Comparison of ENCODE assay signal across 12 cellular contexts in the genomic region with DNA sequence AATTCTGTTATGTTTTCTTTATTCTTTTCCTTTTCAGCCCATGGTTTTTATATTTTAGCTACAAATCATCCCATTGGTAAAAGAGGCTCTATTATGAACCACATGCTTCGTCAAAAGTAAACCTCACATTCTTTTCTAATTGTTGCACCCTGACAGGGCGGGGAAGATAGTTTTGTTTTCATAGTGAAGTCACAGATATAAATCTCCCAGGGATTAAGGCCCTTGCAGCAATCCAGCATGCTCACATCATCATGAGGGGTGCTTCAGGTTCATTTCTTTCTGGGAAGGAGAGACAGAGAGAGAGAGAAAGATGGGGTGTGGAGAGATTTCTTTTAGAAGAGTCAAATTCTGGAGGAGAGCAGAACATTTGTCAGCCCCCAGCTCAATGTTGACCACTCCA.
DNase-seq lines count a peak whose midpoint lies in the region; FAIRE-seq and TF ChIP-seq lines count a peak whose summit lies in the region.
"Had no signal": no experiment of that assay in that cellular context is flagged by ENCODE, and none has a peak within 500 bp of the region (broad histone marks: within the 10 kb centered on the region; RNA-seq: fewer than 3 reads in every experiment).

No MANE protein-coding gene starts in this region.

- no peaks in the 10 kb centered on the region for H3F3A ChIP-seq in Loucy (ENCODE audit: low read depth)

- TF ChIP-seq CTCF in Loucy (conservative IDR thresholded peaks at IDR 0.05; ENCODE audit: low read length) (no peak), osteocyte (IDR thresholded peaks at IDR 0.05) (no peak)

- no peaks in the 10 kb centered on the region for H3K4me1 ChIP-seq in Loucy (ENCODE audit: insufficient read depth, low read length, poor library complexity, severe bottlenecking)

- H3K9ac ChIP-seq in Loucy (ENCODE audit: low read depth, low read length, poor library complexity, severe bottlenecking): no peak overlapping the region

- H3K79me2 ChIP-seq in Loucy (ENCODE audit: insufficient read depth, low read length): no peaks in the 10 kb centered on the region

- FAIRE-seq in GM12892 (lab: Jason Lieb, UNC): no peak

- 0 out of 2 replicates have a peak overlapping the region, but pooled peaks have one; percentile 15 for H2AFZ ChIP-seq in Loucy (ENCODE audit: low read length)

- no peaks in the 10 kb centered on the region for H3K27me3 ChIP-seq in Loucy (ENCODE audit: insufficient read depth, low read length, poor library complexity, severe bottlenecking)

- H3K27ac ChIP-seq in epithelial cell of prostate: peak overlapping the region; percentile 31

- H3K4me3 ChIP-seq in Loucy (ENCODE audit: low read length, poor library complexity, severe bottlenecking): no peak overlapping the region

- H3K36me3 ChIP-seq in Loucy (ENCODE audit: insufficient read depth, low read length): no peaks in the 10 kb centered on the region

- H3K4me3 Mint-ChIP-seq in osteocyte (ENCODE audit: unreplicated experiment): no peak overlapping the region
- H3K4me3 Mint-ChIP-seq: CD4-positive, alpha-beta T cell had no signal

- H3K27me3 Mint-ChIP-seq in osteocyte (ENCODE audit: unreplicated experiment): no peaks in the 10 kb centered on the region
- H3K27me3 Mint-ChIP-seq: CD4-positive, alpha-beta T cell had no signal

- TF ChIP-seq POLR2A in GM12892 (IDR thresholded peaks at IDR 0.05; ENCODE audit: low read depth, low read length): no peak

- peak overlapping the region; percentile 43 for H3K27ac Mint-ChIP-seq in osteocyte (ENCODE audit: unreplicated experiment)
- H3K27ac Mint-ChIP-seq: CD4-positive, alpha-beta T cell had no signal

- peaks cover 5% of the 10 kb centered on the region for H3K9me3 Mint-ChIP-seq in osteocyte (ENCODE audit: unreplicated experiment)
- H3K9me3 Mint-ChIP-seq: CD4-positive, alpha-beta T cell had no signal

- no peaks in the 10 kb centered on the region for H3K36me3 Mint-ChIP-seq in osteocyte (ENCODE audit: unreplicated experiment)

- peaks cover 71% of the 10 kb centered on the region for H3K4me1 Mint-ChIP-seq in osteocyte (ENCODE audit: unreplicated experiment)

- in situ Hi-C loops in Caki2 (cut with HindIII; ENCODE audit: low pct_unique_long_range_greater_than_20kb, low sequenced_read_pairs): no loop called here

- H3K9me2 ChIP-seq in Loucy (replicated peaks; ENCODE audit: low read depth, low read length): no peaks in the 10 kb centered on the region

- no peak overlapping the region for H3K4me2 ChIP-seq in Loucy (ENCODE audit: low read depth, low read length, poor library complexity, severe bottlenecking)

- H4K20me1 ChIP-seq in Loucy (ENCODE audit: insufficient read depth, low read length, poor library complexity, severe bottlenecking): no peaks in the 10 kb centered on the region

- peak; percentile 24 for DNase-seq in Caki2 (ENCODE audit: low read depth)
- no peak for DNase-seq in epithelial cell of prostate (ENCODE audit: low read depth, low spot score)
- DNase-seq in osteocyte (ENCODE audit: extremely low spot score, unreplicated experiment): no peak
- DNase-seq in GM12892 (ENCODE audit: insufficient read length): no peak
- DNase-seq in NCI-H1105 (lab: John Stamatoyannopoulos, UW): no peak
- DNase-seq in activated CD4-positive, alpha-beta T cell treated with anti-CD3 and anti-CD28 coated beads, Interleukin-2, amount 50 U/mL, for 48 hours: no peak
- DNase-seq in activated CD4-positive, alpha-beta T cell treated with anti-CD3 and anti-CD28 coated beads, Interleukin-2, amount 50 U/mL, for 4 hours: no peak
- DNase-seq: CD4-positive, alpha-beta T cell; islet precursor cell; Kasumi-1; stimulated activated CD4-positive, alpha-beta T cell treated with anti-CD3 and anti-CD28 coated beads, Interleukin-12 subunit alpha, Interleukin-12 subunit beta, amount 100 ng/mL, for 4 hours had no signal

- H3K9me3 ChIP-seq in Loucy (ENCODE audit: insufficient read depth, low read depth, low read length): no peaks in the 10 kb centered on the region
